In genomic region chr7:78213402-78213801, GRCh38 we compare ENCODE assay signal across 29 cellular contexts.
"Had no signal": no experiment of that assay in that cellular context is flagged by ENCODE, and none has a peak within 500 bp of the region (broad histone marks: within the 10 kb centered on the region; RNA-seq: fewer than 3 reads in every experiment).

No MANE protein-coding gene starts in this region.

- H3K27ac ChIP-seq: stomach, suprapubic skin, testis, thoracic aorta, thyroid gland, tibial artery, tibial nerve, transverse colon, upper lobe of left lung, upper lobe of right lung, uterus, vagina had no signal

- H3K27me3 Mint-ChIP-seq: stimulated activated memory B cell treated with anti-CD40 and anti-IgM and Interleukin-4, amounts not matched to agents 10 μg/mL and 1 μg/mL and 100 μg/mL, for 72 hours; stimulated activated naive CD8-positive, alpha-beta T cell treated with anti-CD3 and anti-CD28 coated beads, Interleukin-15, amount 100 ng/mL, for 72 hours; stimulated activated naive CD8-positive, alpha-beta T cell treated with anti-CD3 and anti-CD28 coated beads, Interleukin-15, Interleukin-2, amounts not matched to agents 100 ng/mL and 50 ng/mL, for 24 hours; type B pancreatic cell had no signal

- H3K4me1 ChIP-seq: stomach, suprapubic skin, testis, thyroid gland, tibial nerve, transverse colon, upper lobe of left lung, upper lobe of right lung, uterus, vagina had no signal

- FAIRE-seq: urothelium cell line had no signal

- H3K4me3 ChIP-seq: stomach, suprapubic skin, testis, thoracic aorta, thyroid gland, tibial artery, tibial nerve, transverse colon, upper lobe of left lung, upper lobe of right lung, uterus, vagina had no signal

- H3K27me3 ChIP-seq: stomach, suprapubic skin, testis, thyroid gland, tibial artery, tibial nerve, transverse colon, upper lobe of left lung, upper lobe of right lung, uterus, vagina had no signal

- H3K4me1 Mint-ChIP-seq: stimulated activated effector memory CD8-positive, alpha-beta T cell treated with anti-CD3 and anti-CD28 coated beads, Interleukin-12 subunit alpha, Interleukin-12 subunit beta, amount 100 ng/mL, for 72 hours; stimulated activated memory B cell treated with anti-CD40 and anti-IgM and Interleukin-4, amounts not matched to agents 10 μg/mL and 1 μg/mL and 100 μg/mL, for 72 hours; stimulated activated naive B cell treated with anti-CD40 and anti-IgM and Interleukin-4, amounts not matched to agents 10 μg/mL and 1 μg/mL and 100 μg/mL, for 72 hours; stimulated activated naive CD8-positive, alpha-beta T cell treated with anti-CD3 and anti-CD28 coated beads, Interleukin-15, amount 100 ng/mL, for 72 hours had no signal

- H3K27ac Mint-ChIP-seq: stimulated activated effector memory CD8-positive, alpha-beta T cell treated with anti-CD3 and anti-CD28 coated beads, Interleukin-12 subunit alpha, Interleukin-12 subunit beta, amount 100 ng/mL, for 72 hours; stimulated activated memory B cell treated with anti-CD40 and anti-IgM and Interleukin-4, amounts not matched to agents 10 μg/mL and 1 μg/mL and 100 μg/mL, for 72 hours; stimulated activated naive B cell treated with anti-CD40 and anti-IgM and Interleukin-4, amounts not matched to agents 10 μg/mL and 1 μg/mL and 100 μg/mL, for 72 hours; stimulated activated naive CD8-positive, alpha-beta T cell treated with anti-CD3 and anti-CD28 coated beads, Interleukin-15, amount 100 ng/mL, for 72 hours; stimulated activated naive CD8-positive, alpha-beta T cell treated with anti-CD3 and anti-CD28 coated beads, Interleukin-15, Interleukin-2, amounts not matched to agents 100 ng/mL and 50 ng/mL, for 24 hours; type B pancreatic cell had no signal

- H3K36me3 ChIP-seq: stomach, suprapubic skin, thoracic aorta, thyroid gland, tibial artery, tibial nerve, transverse colon, upper lobe of left lung, upper lobe of right lung, uterus, vagina had no signal

- DNase-seq: stimulated activated CD4-positive, alpha-beta T cell treated with anti-CD3 and anti-CD28 coated beads, Interleukin-2, amount 100 ng/mL, for 48 hours; stimulated activated CD4-positive, alpha-beta T cell treated with anti-CD3 and anti-CD28 coated beads, Interleukin-4, amount 100 ng/mL, for 1 hour; stimulated activated CD4-positive, alpha-beta T cell treated with anti-CD3 and anti-CD28 coated beads, Interleukin-4, amount 100 ng/mL, for 24 hours; stimulated activated CD4-positive, alpha-beta T cell treated with anti-CD3 and anti-CD28 coated beads, Interleukin-4, amount 100 ng/mL, for 4 hours; stimulated activated CD8-positive, alpha-beta memory T cell treated with anti-CD3 and anti-CD28 coated beads, Interleukin-4, amount 100 ng/mL, for 48 hours; stimulated activated naive B cell treated with anti-CD40 and anti-IgM and Interleukin-4, amounts not matched to agents 10 μg/mL and 1 μg/mL and 100 μg/mL, for 72 hours; stimulated activated naive CD4-positive, alpha-beta T cell; stimulated activated naive CD4-positive, alpha-beta T cell treated with Interleukin-2 at 50 U/mL for 16 hours; stimulated activated naive CD8-positive, alpha-beta T cell treated with anti-CD3 and anti-CD28 coated beads, Interleukin-15, amount 100 ng/mL, for 72 hours; stimulated activated naive CD8-positive, alpha-beta T cell treated with anti-CD3 and anti-CD28 coated beads, Interleukin-15, Interleukin-2, amounts not matched to agents 100 U/mL and 50 U/mL, for 24 hours; stomach; substantia nigra; testis; thyroid gland; tibial artery; transverse colon; trophoblast cell; upper lobe of left lung; upper lobe of right lung; uterus had no signal

- H3K9me3 ChIP-seq: stomach, suprapubic skin, testis, thoracic aorta, thyroid gland, tibial artery, transverse colon, upper lobe of left lung, upper lobe of right lung, uterus, vagina had no signal

- H3K36me3 Mint-ChIP-seq: stimulated activated effector memory CD8-positive, alpha-beta T cell treated with anti-CD3 and anti-CD28 coated beads, Interleukin-12 subunit alpha, Interleukin-12 subunit beta, amount 100 ng/mL, for 72 hours; stimulated activated memory B cell treated with anti-CD40 and anti-IgM and Interleukin-4, amounts not matched to agents 10 μg/mL and 1 μg/mL and 100 μg/mL, for 72 hours; stimulated activated naive B cell treated with anti-CD40 and anti-IgM and Interleukin-4, amounts not matched to agents 10 μg/mL and 1 μg/mL and 100 μg/mL, for 72 hours; type B pancreatic cell had no signal

- H3K4me3 Mint-ChIP-seq: stimulated activated effector memory CD8-positive, alpha-beta T cell treated with anti-CD3 and anti-CD28 coated beads, Interleukin-12 subunit alpha, Interleukin-12 subunit beta, amount 100 ng/mL, for 72 hours; stimulated activated memory B cell treated with anti-CD40 and anti-IgM and Interleukin-4, amounts not matched to agents 10 μg/mL and 1 μg/mL and 100 μg/mL, for 72 hours; stimulated activated naive B cell treated with anti-CD40 and anti-IgM and Interleukin-4, amounts not matched to agents 10 μg/mL and 1 μg/mL and 100 μg/mL, for 72 hours; stimulated activated naive CD8-positive, alpha-beta T cell treated with anti-CD3 and anti-CD28 coated beads, Interleukin-15, amount 100 ng/mL, for 72 hours; stimulated activated naive CD8-positive, alpha-beta T cell treated with anti-CD3 and anti-CD28 coated beads, Interleukin-15, Interleukin-2, amounts not matched to agents 100 ng/mL and 50 ng/mL, for 24 hours; type B pancreatic cell had no signal
